13 cellular contexts compared by ENCODE assay signal in the genomic region with DNA sequence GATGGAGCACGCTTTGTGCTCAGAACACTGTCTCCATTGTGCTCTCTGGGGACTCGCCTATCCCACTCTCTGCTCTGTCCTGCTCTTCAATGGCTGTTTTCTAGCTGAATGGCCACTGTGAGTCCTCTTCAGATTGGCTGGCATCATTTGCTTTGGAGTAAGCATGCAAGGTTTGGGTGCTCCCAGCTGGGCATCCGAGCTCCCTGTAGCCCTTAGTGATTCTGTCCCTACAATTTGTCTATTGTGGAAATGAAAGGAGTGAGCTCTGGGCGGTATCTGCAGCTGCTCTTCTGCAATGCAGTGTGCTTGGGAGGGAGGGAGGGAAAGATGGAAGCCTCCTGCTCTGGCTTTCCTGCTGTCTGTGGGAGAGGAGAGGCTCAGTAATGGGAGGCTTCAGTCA.
DNase-seq lines count a peak whose midpoint lies in the region; ATAC-seq and TF ChIP-seq lines count a peak whose summit lies in the region.
"Had no signal": no experiment of that assay in that cellular context is flagged by ENCODE, and none has a peak within 500 bp of the region (broad histone marks: within the 10 kb centered on the region; RNA-seq: fewer than 3 reads in every experiment).

No MANE protein-coding gene starts in this region.

- peak overlapping the region; percentile 63 for H3K27ac Mint-ChIP-seq in neural crest cell (ENCODE audit: unreplicated experiment)

- H3K27me3 Mint-ChIP-seq in neural crest cell (ENCODE audit: low read depth) = no peaks in the 10 kb centered on the region

- TF ChIP-seq CTCF in neural crest cell (conservative IDR thresholded peaks at IDR 0.05) = no peak

- peaks cover 34% of the 10 kb centered on the region for H3K36me3 Mint-ChIP-seq in neural crest cell (ENCODE audit: low read depth)

- no peaks in the 10 kb centered on the region for H3K9me3 Mint-ChIP-seq in neural crest cell

- DNase-seq in amygdala (lab: John Stamatoyannopoulos, UW) (peak in 51 of 56 donors; percentile 19 to 92 (median 68)), globus pallidus (ENCODE audit: low spot score) (peak; percentile 97), neural crest cell (ENCODE audit: low read depth, low spot score) (no peak), superior temporal gyrus (ENCODE audit: extremely low spot score) (peak; percentile 94), NCI-H526 (lab: John Stamatoyannopoulos, UW) (no peak), NCI-H524 treated with DMSO at 0.1 percent for 48 hours (lab: John Stamatoyannopoulos, UW) (no peak)
- DNase-seq: GM23248; NCI-H1105 treated with DMSO at 0.1 percent for 48 hours; NCI-H1930; NK-92 treated with Interleukin-12 subunit alpha and Interleukin-12 subunit beta, amount 100 ng/mL, for 24 hours; RPMI8226 had no signal

- no peak for ATAC-seq in HG02938 (IDR thresholded peaks at IDR 0.05; ENCODE audit: unreplicated experiment)
- ATAC-seq: HCT116 had no signal

- peak overlapping the region; percentile 24 for H3K4me3 Mint-ChIP-seq in neural crest cell

- H3K4me1 Mint-ChIP-seq in neural crest cell = peaks cover 45% of the 10 kb centered on the region

Comparison
In these comparisons a context has a peak if more than half of its experiments do, and no peak if none do; other contexts are left out.
1. DNase-seq: peak in amygdala (51 of 56), globus pallidus (single experiment) and superior temporal gyrus (single experiment); none in neural crest cell (single experiment), NCI-H526 (0 of 2) and NCI-H524 treated with DMSO at 0.1 percent for 48 hours (single experiment).